ENCODE assay signal across 17 cellular contexts in the genomic region with DNA sequence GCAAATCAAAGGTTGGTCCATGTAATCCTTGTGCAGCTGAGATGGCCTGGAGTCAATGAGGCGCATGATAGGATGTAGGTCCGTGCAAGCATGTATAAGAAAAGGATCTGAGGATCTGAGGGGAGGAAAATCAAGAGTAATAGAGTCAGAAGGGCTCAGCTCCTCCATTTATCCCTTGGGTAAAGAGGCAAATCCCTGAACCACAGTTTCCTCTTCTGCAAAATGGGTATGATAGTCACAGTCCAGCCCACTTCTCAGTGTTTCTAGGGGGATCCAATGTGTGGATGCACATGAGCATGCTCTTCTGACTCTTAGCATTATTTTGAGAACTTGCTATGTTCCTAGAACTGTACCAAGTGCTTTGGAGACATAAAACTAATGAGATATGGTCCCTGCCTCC.
A peak's percentile ranks its signal among the peaks of the same experiment; 100 is the strongest.
DNase-seq lines count a peak whose midpoint lies in the region; ATAC-seq, FAIRE-seq and TF ChIP-seq lines count a peak whose summit lies in the region.
"Had no signal": no experiment of that assay in that cellular context is flagged by ENCODE, and none has a peak within 500 bp of the region (broad histone marks: within the 10 kb centered on the region; RNA-seq: fewer than 3 reads in every experiment).

No MANE protein-coding gene starts in this region.

- H3K9me2 ChIP-seq in Loucy (replicated peaks; ENCODE audit: low read depth, low read length) = no peaks in the 10 kb centered on the region

- WGBS in GM12878 (ENCODE audit: insufficient coverage, insufficient replicate concordance, low lambda C conversion rate, missing lambda C conversion rate) = 21% methylated on average over 2 of the region's 2 CpGs
- 95 to 96% methylated on average over 2 of the region's 2 CpGs for WGBS in thyroid gland, 2 donors

- RAD21 ChIA-PET in GM12878 (lab: Charles Lee; ENCODE audit: unreplicated experiment) = interaction anchor here (1.0 to 9.7 kb wide), 13 partner anchors 9 to 106 kb away, joined by 3 to 137 read pairs (median 5); a partner anchor contains a TSS

- ATAC-seq in GM12878 (no peak), HG03469 (IDR thresholded peaks at IDR 0.05; ENCODE audit: unreplicated experiment) (no peak)
- ATAC-seq: K562 had no signal

- H3K36me3 ChIP-seq in Loucy (ENCODE audit: insufficient read depth, low read length) (no peaks in the 10 kb centered on the region), GM12878 (ENCODE audit: control insufficient read depth in 2 of 2, insufficient read depth in 2 of 2, low read length in 1 of 2) (no peaks in the 10 kb centered on the region), thyroid gland (no peaks in the 10 kb centered on the region)

- TF ChIP-seq POLR2A in GM12878 (IDR thresholded peaks at IDR 0.05; ENCODE audit: low read depth, low read length) (no peak), thyroid gland (IDR thresholded peaks at IDR 0.05) (no peak)

- H3K27ac ChIP-seq in GM12878 (ENCODE audit: control insufficient read depth, insufficient read depth) = peak overlapping the region; percentile 45
- H3K27ac ChIP-seq in thyroid gland = peak overlapping the region in 2 of 3 donors; percentile 78 to 87
- H3K27ac ChIP-seq: C4-2B had no signal

- H3K79me2 ChIP-seq in Loucy (ENCODE audit: insufficient read depth, low read length) (no peaks in the 10 kb centered on the region), GM12878 (ENCODE audit: control insufficient read depth, insufficient read depth, low read length) (peaks cover 4% of the 10 kb centered on the region)

- TF ChIP-seq CTCF in GM12864 (IDR thresholded peaks at IDR 0.05; ENCODE audit: low read depth, low read length, missing control alignments) (no peak), Loucy (conservative IDR thresholded peaks at IDR 0.05; ENCODE audit: low read length) (no peak), GM12878 (IDR thresholded peaks at IDR 0.05 in 2 of 3, conservative IDR thresholded peaks at IDR 0.05 in 1 of 3; ENCODE audit: control insufficient read depth in 2 of 3, extremely low read depth in 1 of 3, insufficient read depth in 1 of 3, low read depth in 3 of 3, low read length in 3 of 3) (no peak), thyroid gland (IDR thresholded peaks at IDR 0.05) (no peak)

- H3K4me1 ChIP-seq in Loucy (ENCODE audit: insufficient read depth, low read length, poor library complexity, severe bottlenecking) = peaks cover 15% of the 10 kb centered on the region
- peaks cover 63% of the 10 kb centered on the region for H3K4me1 ChIP-seq in GM12878 (ENCODE audit: control insufficient read depth, insufficient read depth, low read length)
- peaks cover 31 to 40% of the 10 kb centered on the region in 2 donors for H3K4me1 ChIP-seq in thyroid gland

- no peaks in the 10 kb centered on the region for H3K9me3 ChIP-seq in Loucy (ENCODE audit: insufficient read depth, low read depth, low read length)
- no peaks in the 10 kb centered on the region for H3K9me3 ChIP-seq in GM12878 (replicated peaks; ENCODE audit: control insufficient read depth, insufficient read depth, low read length)
- no peaks in the 10 kb centered on the region for H3K9me3 ChIP-seq in thyroid gland

- intact Hi-C loops in GM12878 (cut with micrococcal nuclease; ENCODE audit: unreplicated experiment) = loop anchor here (2.0 kb wide), 1 partner anchor 105 kb away; a partner anchor contains a TSS
- intact Hi-C loops in thyroid gland (cut with DNase I) = no loop called here

- CTCF ChIA-PET in GM12878 (lab: Yijun Ruan, JAX) = interaction anchor here (0.8 to 8.0 kb wide), 13 partner anchors 8 to 111 kb away, joined by 3 to 114 read pairs (median 6); a partner anchor contains a TSS

- TF ChIP-seq RAD21 in GM12878 (IDR thresholded peaks at IDR 0.05; ENCODE audit: insufficient read depth, low read depth, low read length) = no peak

- no TSS peak for BruUV-seq in GM12878 (replicated peaks; lab: Mats Ljungman, UMichigan)

- DNase-seq in GM12864 (ENCODE audit: low read depth) (no peak), GM12878 (ENCODE audit: low read depth, low spot score) (no peak), thyroid gland (no peak), NCI-H1048 (lab: John Stamatoyannopoulos, UW) (no peak), NCI-H524 treated with DMSO at 0.1 percent for 48 hours (lab: John Stamatoyannopoulos, UW) (no peak)
- DNase-seq: COR-L47, DMS53, GOT3, NCI-H1930, NCI-H2171, NCI-H446 treated with DMSO at 0.1 percent for 48 hours, NCI-H774, SIG-M5 had no signal

- no peak overlapping the region for H3K9ac ChIP-seq in Loucy (ENCODE audit: low read depth, low read length, poor library complexity, severe bottlenecking)
- no peak overlapping the region for H3K9ac ChIP-seq in GM12878 (ENCODE audit: control insufficient read depth, insufficient read depth, low read length)

- H3K27me3 ChIP-seq in Loucy (ENCODE audit: insufficient read depth, low read length, poor library complexity, severe bottlenecking) (no peaks in the 10 kb centered on the region), GM12878 (replicated peaks in 1 of 2; ENCODE audit: control insufficient read depth in 2 of 2, insufficient read depth in 2 of 2, low read length in 1 of 2) (no peaks in the 10 kb centered on the region), thyroid gland (no peaks in the 10 kb centered on the region)

- no peak for FAIRE-seq in GM12878 (lab: Jason Lieb, UNC)
- FAIRE-seq: K562 had no signal

- no peak overlapping the region for H3K4me2 ChIP-seq in Loucy (ENCODE audit: low read depth, low read length, poor library complexity, severe bottlenecking)
- H3K4me2 ChIP-seq in GM12878 (ENCODE audit: control insufficient read depth, insufficient read depth) = peak overlapping the region; percentile 68

- POLR2A ChIA-PET in GM12878 (lab: Charles Lee) = interaction anchor here (0.5 to 2.5 kb wide), 14 partner anchors 8 to 111 kb away, joined by 3 to 13 read pairs (median 6); a partner anchor contains a TSS

- H2AFZ ChIP-seq in Loucy (ENCODE audit: low read length) = peak overlapping the region; percentile 51; the same call in 1 of the 2 replicates
- peak overlapping the region; percentile 29 for H2AFZ ChIP-seq in GM12878 (ENCODE audit: control insufficient read depth, low read depth, low read length)

- H4K20me1 ChIP-seq in Loucy (ENCODE audit: insufficient read depth, low read length, poor library complexity, severe bottlenecking) = no peaks in the 10 kb centered on the region
- no peaks in the 10 kb centered on the region for H4K20me1 ChIP-seq in GM12878 (ENCODE audit: control insufficient read depth, insufficient read depth)

- no peaks in the 10 kb centered on the region for H3F3A ChIP-seq in Loucy (ENCODE audit: low read depth)

- H3K4me3 ChIP-seq in GM12864 (ENCODE audit: low read depth, low read length) (peak overlapping the region; percentile 31), Loucy (ENCODE audit: low read length, poor library complexity, severe bottlenecking) (no peak overlapping the region), GM12878 (peak overlapping the region; percentile 56; the same call in 1 of the 2 replicates), thyroid gland (replicated peaks in 1 of 3) (no peak overlapping the region)
- H3K4me3 ChIP-seq: K562 had no signal

- SMC1A ChIA-PET in GM12878 (lab: Charles Lee; ENCODE audit: uncharacterized antibody, unreplicated experiment) = interaction anchor here (0.9 to 20.9 kb wide), 16 partner anchors 9 to 149 kb away, joined by 3 to 380 read pairs (median 6); a partner anchor contains a TSS

- in situ Hi-C loops in GM12878 (cut with MboI) = loop anchor here (25.0 kb wide), 1 partner anchor 1020 kb away; a partner anchor contains a TSS

- no peak for TF ChIP-seq EP300 in GM12878 (IDR thresholded peaks at IDR 0.05; ENCODE audit: borderline replicate concordance in 1 of 2, control insufficient read depth in 1 of 2, low read depth in 2 of 2, low read length in 2 of 2)

TF ChIP-seq in GM12878, 131 proteins besides CTCF, POLR2A, EP300 and RAD21 (continues in another document):
- no peak for TF ChIP-seq CBFB (IDR thresholded peaks at IDR 0.05; ENCODE audit: low read depth)
- no peak for TF ChIP-seq CREB1 (IDR thresholded peaks at IDR 0.05; ENCODE audit: low read depth)
- no peak for TF ChIP-seq NR2C1 (IDR thresholded peaks at IDR 0.05)
- TF ChIP-seq TCF3 (IDR thresholded peaks at IDR 0.05; ENCODE audit: borderline replicate concordance, insufficient read depth, low read depth, low read length) = no peak
- no peak for TF ChIP-seq PML (IDR thresholded peaks at IDR 0.05; ENCODE audit: low read length)
- TF ChIP-seq MYC (IDR thresholded peaks at IDR 0.05; ENCODE audit: insufficient read depth, insufficient read length, insufficient replicate concordance, low read length, severe bottlenecking) = no peak
- TF ChIP-seq, protein P1, sequence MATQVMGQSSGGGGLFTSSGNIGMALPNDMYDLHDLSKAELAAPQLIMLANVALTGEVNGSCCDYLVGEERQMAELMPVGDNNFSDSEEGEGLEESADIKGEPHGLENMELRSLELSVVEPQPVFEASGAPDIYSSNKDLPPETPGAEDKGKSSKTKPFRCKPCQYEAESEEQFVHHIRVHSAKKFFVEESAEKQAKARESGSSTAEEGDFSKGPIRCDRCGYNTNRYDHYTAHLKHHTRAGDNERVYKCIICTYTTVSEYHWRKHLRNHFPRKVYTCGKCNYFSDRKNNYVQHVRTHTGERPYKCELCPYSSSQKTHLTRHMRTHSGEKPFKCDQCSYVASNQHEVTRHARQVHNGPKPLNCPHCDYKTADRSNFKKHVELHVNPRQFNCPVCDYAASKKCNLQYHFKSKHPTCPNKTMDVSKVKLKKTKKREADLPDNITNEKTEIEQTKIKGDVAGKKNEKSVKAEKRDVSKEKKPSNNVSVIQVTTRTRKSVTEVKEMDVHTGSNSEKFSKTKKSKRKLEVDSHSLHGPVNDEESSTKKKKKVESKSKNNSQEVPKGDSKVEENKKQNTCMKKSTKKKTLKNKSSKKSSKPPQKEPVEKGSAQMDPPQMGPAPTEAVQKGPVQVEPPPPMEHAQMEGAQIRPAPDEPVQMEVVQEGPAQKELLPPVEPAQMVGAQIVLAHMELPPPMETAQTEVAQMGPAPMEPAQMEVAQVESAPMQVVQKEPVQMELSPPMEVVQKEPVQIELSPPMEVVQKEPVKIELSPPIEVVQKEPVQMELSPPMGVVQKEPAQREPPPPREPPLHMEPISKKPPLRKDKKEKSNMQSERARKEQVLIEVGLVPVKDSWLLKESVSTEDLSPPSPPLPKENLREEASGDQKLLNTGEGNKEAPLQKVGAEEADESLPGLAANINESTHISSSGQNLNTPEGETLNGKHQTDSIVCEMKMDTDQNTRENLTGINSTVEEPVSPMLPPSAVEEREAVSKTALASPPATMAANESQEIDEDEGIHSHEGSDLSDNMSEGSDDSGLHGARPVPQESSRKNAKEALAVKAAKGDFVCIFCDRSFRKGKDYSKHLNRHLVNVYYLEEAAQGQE (IDR thresholded peaks at IDR 0.05; ENCODE audit: low read depth, low read length) = no peak

Comparison
In these comparisons a context has a peak if more than half of its experiments do, and no peak if none do; other contexts are left out.
1. H3K4me3 ChIP-seq: peak in GM12864 (single experiment) and GM12878 (single experiment); none in Loucy (single experiment) and thyroid gland (0 of 3).